Comparison of ENCODE assay signal across 8 cellular contexts in genomic region chr6:104525677-104526322, GRCh38.
DNase-seq lines count a peak whose midpoint lies in the region; ATAC-seq and TF ChIP-seq lines count a peak whose summit lies in the region.

No MANE protein-coding gene starts in this region.

- no peak overlapping the region for H3K4me3 ChIP-seq in PC-9

- no peaks in the 10 kb centered on the region for H3K9me3 ChIP-seq in PC-9 (ENCODE audit: insufficient read depth, low read depth)

- peaks cover 5% of the 10 kb centered on the region for H3K4me1 Mint-ChIP-seq in activated T-cell treated with anti-CD3 and anti-CD28 coated beads, Interleukin-2, amount 50 U/mL, for 4 hours (ENCODE audit: low read depth)
- peaks cover 32% of the 10 kb centered on the region for H3K4me1 Mint-ChIP-seq in nephron

- H3K36me3 Mint-ChIP-seq in activated T-cell treated with anti-CD3 and anti-CD28 coated beads, Interleukin-2, amount 50 U/mL, for 4 hours (ENCODE audit: insufficient read depth): no peaks in the 10 kb centered on the region
- no peaks in the 10 kb centered on the region for H3K36me3 Mint-ChIP-seq in nephron (ENCODE audit: low read depth)

- intact Hi-C loops in PC-9 (cut with micrococcal nuclease; ENCODE audit: unreplicated experiment): loop anchor here (2.0 to 10.0 kb wide), 3 partner anchors 198 to 1401 kb away; no protein-coding TSS in a partner anchor

- H3K36me3 ChIP-seq in PC-9 (ENCODE audit: low read depth): no peaks in the 10 kb centered on the region

- ATAC-seq in GM21515 (IDR thresholded peaks at IDR 0.05; ENCODE audit: unreplicated experiment): peak; percentile 99
- peak; percentile 96 to 97 for ATAC-seq in activated T-cell treated with anti-CD3 and anti-CD28 coated beads, Interleukin-2, amount 50 U/mL, for 4 hours
- peak; percentile 87 for ATAC-seq in stimulated activated naive CD8-positive, alpha-beta T cell treated with anti-CD3 and anti-CD28 coated beads, Interleukin-15, Interleukin-2, amounts not matched to agents 100 U/mL and 50 U/mL, for 24 hours

- H3K4me3 Mint-ChIP-seq in activated T-cell treated with anti-CD3 and anti-CD28 coated beads, Interleukin-2, amount 50 U/mL, for 4 hours: peak overlapping the region; percentile 66
- H3K4me3 Mint-ChIP-seq in nephron: peak overlapping the region; percentile 22 to 59 (median 54)

- H3K27me3 Mint-ChIP-seq in activated T-cell treated with anti-CD3 and anti-CD28 coated beads, Interleukin-2, amount 50 U/mL, for 4 hours (ENCODE audit: low read depth): peaks cover 15% of the 10 kb centered on the region
- H3K27me3 Mint-ChIP-seq in nephron (ENCODE audit: low read depth): peaks cover 9% of the 10 kb centered on the region

- no peaks in the 10 kb centered on the region for H3K9me2 ChIP-seq in PC-9 (ENCODE audit: insufficient read depth)

- H3K4me2 ChIP-seq in PC-9: 0 out of 2 replicates have a peak overlapping the region, but pooled peaks have one; percentile 4

- no peaks in the 10 kb centered on the region for H3F3A ChIP-seq in PC-9 (ENCODE audit: insufficient read depth, low read depth)

- no peaks in the 10 kb centered on the region for H4K20me1 ChIP-seq in PC-9 (ENCODE audit: insufficient read depth)

- no peaks in the 10 kb centered on the region for H3K79me2 ChIP-seq in PC-9 (ENCODE audit: low read depth)

- peak; percentile 99 for TF ChIP-seq CTCF in PC-9 (conservative IDR thresholded peaks at IDR 0.05)
- TF ChIP-seq CTCF in nephron (IDR thresholded peaks at IDR 0.05; ENCODE audit: unreplicated experiment in 3 of 3): peak; percentile 94 to 96 (median 94)

- H3K27ac Mint-ChIP-seq in nephron: peak overlapping the region; percentile 36 to 81 (median 43)

- DNase-seq in DMS 273 treated with DMSO at 0.1 percent for 48 hours (lab: John Stamatoyannopoulos, UW) (peak; percentile 30), HuH-7 (ENCODE audit: low spot score) (peak; percentile 49), PC-9 (peak; percentile 58 to 62), fibroblast of gingiva (ENCODE audit: low read depth) (peak; percentile 59)
- peak; percentile 46 for DNase-seq in activated T-cell treated with anti-CD3 and anti-CD28 coated beads, Interleukin-2, amount 50 U/mL, for 4 hours
- peak; percentile 66 for DNase-seq in stimulated activated naive CD8-positive, alpha-beta T cell treated with anti-CD3 and anti-CD28 coated beads, Interleukin-15, Interleukin-2, amounts not matched to agents 100 U/mL and 50 U/mL, for 24 hours

- BruUV-seq in PC-9 (replicated peaks; lab: Mats Ljungman, UMichigan): no TSS peak

- H3K27ac ChIP-seq in PC-9: no peak overlapping the region

- H3K9me3 Mint-ChIP-seq in activated T-cell treated with anti-CD3 and anti-CD28 coated beads, Interleukin-2, amount 50 U/mL, for 4 hours: no peaks in the 10 kb centered on the region
- H3K9me3 Mint-ChIP-seq in nephron: no peaks in the 10 kb centered on the region

- no peaks in the 10 kb centered on the region for H3K27me3 ChIP-seq in PC-9 (ENCODE audit: insufficient read depth, low read depth)

- CTCF ChIA-PET in PC-9 (lab: Charles Lee): interaction anchor here (0.6 kb wide), 2 partner anchors 97 to 243 kb away, joined by 3 to 8 read pairs; no protein-coding TSS in a partner anchor

- POLR2A ChIA-PET in PC-9 (lab: Charles Lee; ENCODE audit: unreplicated experiment): interaction anchor here (0.6 kb wide), 1 partner anchor 552 kb away, joined by 4 read pairs; no protein-coding TSS in a partner anchor

- no peaks in the 10 kb centered on the region for H3K4me1 ChIP-seq in PC-9 (replicated peaks; ENCODE audit: insufficient read depth)

- H2AFZ ChIP-seq in PC-9: no peak overlapping the region
